In the genomic region with DNA sequence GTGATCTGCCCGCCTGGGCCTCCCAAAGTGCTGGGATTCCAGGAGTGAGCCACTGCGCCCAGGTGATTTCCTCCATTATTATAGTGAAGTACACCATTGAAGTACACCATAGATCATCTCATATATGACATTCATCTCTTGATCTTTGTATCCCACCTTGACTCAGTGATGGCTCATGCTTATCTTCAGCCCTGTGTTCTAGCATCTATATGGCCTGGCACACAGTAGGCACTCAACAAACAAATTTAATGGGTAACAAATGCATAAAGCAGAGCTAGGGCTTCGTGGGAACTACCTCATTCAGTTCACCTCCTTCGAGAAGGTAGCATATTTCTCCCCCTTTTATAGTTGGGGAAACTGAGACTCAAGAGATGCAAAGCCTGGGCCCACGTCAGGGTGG, we compare ENCODE assay signal across 6 cellular contexts. TPM values are rescaled to one million over a fixed set of nuclear protein-coding genes. Genes with fewer than 3 reads are reported as not detected.
DNase-seq lines count a peak whose midpoint lies in the region; ATAC-seq and TF ChIP-seq lines count a peak whose summit lies in the region.

No MANE protein-coding gene starts in this region.

- no peak for DNase-seq in T-helper 2 cell treated with Interferon-gamma antibody and Interleukin-4, amounts not matched to agents 5 μg/mL and 100 μg/mL, for 36 hours (ENCODE audit: low spot score)
- DNase-seq in T-helper 2 cell (no peak), endothelial cell (ENCODE audit: low spot score) (no peak), inferior parietal cortex (ENCODE audit: extremely low spot score) (no peak)
- no peak for DNase-seq in stimulated activated naive CD8-positive, alpha-beta T cell treated with anti-CD3 and anti-CD28 coated beads, Interleukin-15, amount 100 ng/mL, for 72 hours

- no peak for TF ChIP-seq CTCF in endothelial cell (IDR thresholded peaks at IDR 0.05; ENCODE audit: unreplicated experiment)

- peak overlapping the region; percentile 67 for H3K4me3 Mint-ChIP-seq in T-helper 2 cell treated with Interferon-gamma antibody and Interleukin-4, amounts not matched to agents 5 μg/mL and 100 μg/mL, for 36 hours
- peak overlapping the region; percentile 67 for H3K4me3 Mint-ChIP-seq in endothelial cell (ENCODE audit: unreplicated experiment)
- peak overlapping the region; percentile 82 to 83 for H3K4me3 Mint-ChIP-seq in stimulated activated naive CD8-positive, alpha-beta T cell treated with anti-CD3 and anti-CD28 coated beads, Interleukin-15, amount 100 ng/mL, for 72 hours

- H3K9me3 Mint-ChIP-seq in T-helper 2 cell treated with Interferon-gamma antibody and Interleukin-4, amounts not matched to agents 5 μg/mL and 100 μg/mL, for 36 hours = no peaks in the 10 kb centered on the region
- no peaks in the 10 kb centered on the region for H3K9me3 Mint-ChIP-seq in endothelial cell (ENCODE audit: unreplicated experiment)
- no peaks in the 10 kb centered on the region for H3K9me3 Mint-ChIP-seq in stimulated activated naive CD8-positive, alpha-beta T cell treated with anti-CD3 and anti-CD28 coated beads, Interleukin-15, amount 100 ng/mL, for 72 hours

- H3K4me1 Mint-ChIP-seq in T-helper 2 cell treated with Interferon-gamma antibody and Interleukin-4, amounts not matched to agents 5 μg/mL and 100 μg/mL, for 36 hours (ENCODE audit: low read depth) = peaks cover 7% of the 10 kb centered on the region
- H3K4me1 Mint-ChIP-seq in endothelial cell (ENCODE audit: unreplicated experiment) = peaks cover 11% of the 10 kb centered on the region
- H3K4me1 Mint-ChIP-seq in stimulated activated naive CD8-positive, alpha-beta T cell treated with anti-CD3 and anti-CD28 coated beads, Interleukin-15, amount 100 ng/mL, for 72 hours = peaks cover 61% of the 10 kb centered on the region

- H3K27me3 Mint-ChIP-seq in T-helper 2 cell treated with Interferon-gamma antibody and Interleukin-4, amounts not matched to agents 5 μg/mL and 100 μg/mL, for 36 hours (ENCODE audit: low read depth) = no peaks in the 10 kb centered on the region
- H3K27me3 Mint-ChIP-seq in endothelial cell (ENCODE audit: unreplicated experiment) = peaks cover 20% of the 10 kb centered on the region
- no peaks in the 10 kb centered on the region for H3K27me3 Mint-ChIP-seq in stimulated activated naive CD8-positive, alpha-beta T cell treated with anti-CD3 and anti-CD28 coated beads, Interleukin-15, amount 100 ng/mL, for 72 hours

- ATAC-seq in stimulated activated naive CD8-positive, alpha-beta T cell treated with anti-CD3 and anti-CD28 coated beads, Interleukin-15, amount 100 ng/mL, for 72 hours = no peak
- ATAC-seq in HG02840 (IDR thresholded peaks at IDR 0.05; ENCODE audit: low FRiP score, unreplicated experiment) = no peak

- H3K27ac Mint-ChIP-seq in T-helper 2 cell treated with Interferon-gamma antibody and Interleukin-4, amounts not matched to agents 5 μg/mL and 100 μg/mL, for 36 hours = no peak overlapping the region
- H3K27ac Mint-ChIP-seq in endothelial cell (ENCODE audit: unreplicated experiment) = no peak overlapping the region
- no peak overlapping the region for H3K27ac Mint-ChIP-seq in stimulated activated naive CD8-positive, alpha-beta T cell treated with anti-CD3 and anti-CD28 coated beads, Interleukin-15, amount 100 ng/mL, for 72 hours

- H3K36me3 Mint-ChIP-seq in T-helper 2 cell treated with Interferon-gamma antibody and Interleukin-4, amounts not matched to agents 5 μg/mL and 100 μg/mL, for 36 hours (ENCODE audit: low read depth) = no peaks in the 10 kb centered on the region
- H3K36me3 Mint-ChIP-seq in endothelial cell (ENCODE audit: low read depth, unreplicated experiment) = peaks cover 11% of the 10 kb centered on the region

RNA-seq across cellular contexts. Expression of gene ENKD1, which starts 1.0 kb away (rescaled TPM):
- total RNA-seq in endothelial cell (ENCODE audit: unreplicated experiment) = 9.9 TPM

RNA-seq across cellular contexts. Expression of gene C16orf86, which starts 1.0 kb away (rescaled TPM):
- total RNA-seq in endothelial cell (ENCODE audit: unreplicated experiment) = 1.8 TPM

RNA-seq across cellular contexts. Expression of gene PARD6A, which starts 4.8 kb away (rescaled TPM):
- 1.2 TPM for total RNA-seq in endothelial cell (ENCODE audit: unreplicated experiment)

RNA-seq across cellular contexts. Expression of gene ACD, which starts 5.5 kb away (rescaled TPM):
- 27.1 TPM for total RNA-seq in endothelial cell (ENCODE audit: unreplicated experiment)

RNA-seq across cellular contexts. Expression of gene CARMIL2, which starts 20.7 kb away (rescaled TPM):
- total RNA-seq in endothelial cell (ENCODE audit: unreplicated experiment) = 3.6 TPM
